Comparison of ENCODE assay signal across 8 cellular contexts in genomic region chr12:53047221-53048032, GRCh38. TPM values are rescaled to one million over a fixed set of nuclear protein-coding genes. Genes with fewer than 3 reads are reported as not detected.
DNase-seq lines count a peak whose midpoint lies in the region; ATAC-seq and TF ChIP-seq lines count a peak whose summit lies in the region.

No MANE protein-coding gene starts in this region.

- peak; percentile 28 for TF ChIP-seq CTCF in GM12864 (IDR thresholded peaks at IDR 0.05; ENCODE audit: low read depth, low read length, missing control alignments)
- no peak for TF ChIP-seq CTCF in HFF-Myc (IDR thresholded peaks at IDR 0.05; ENCODE audit: low read depth, low read length, missing control alignments)
- TF ChIP-seq CTCF in right lobe of liver (IDR thresholded peaks at IDR 0.05), result peak in 2 of 4 donors; percentile 43 to 59

- H3K4me1 Mint-ChIP-seq in activated CD4-positive, alpha-beta T cell treated with anti-CD3 and anti-CD28 coated beads, Interleukin-2, amount 10 ng/mL, durations not matched to agents 24 days and 14 days, result peaks cover 29% of the 10 kb centered on the region

- H3K4me3 Mint-ChIP-seq in activated CD4-positive, alpha-beta T cell treated with anti-CD3 and anti-CD28 coated beads, Interleukin-2, amount 10 ng/mL, durations not matched to agents 24 days and 14 days, result peak overlapping the region; percentile 90

- H3K9me3 ChIP-seq in right lobe of liver, result no peaks in the 10 kb centered on the region

- WGBS in right lobe of liver (ENCODE audit: insufficient coverage, low coverage, low lambda C conversion rate, missing lambda C conversion rate), result 7% methylated on average over 7 of the region's 94 CpGs

- H3K36me3 Mint-ChIP-seq in activated CD4-positive, alpha-beta T cell treated with anti-CD3 and anti-CD28 coated beads, Interleukin-2, amount 10 ng/mL, durations not matched to agents 24 days and 14 days (ENCODE audit: low read depth), result peaks cover 4% of the 10 kb centered on the region

- no peaks in the 10 kb centered on the region for H3K9me3 Mint-ChIP-seq in activated CD4-positive, alpha-beta T cell treated with anti-CD3 and anti-CD28 coated beads, Interleukin-2, amount 10 ng/mL, durations not matched to agents 24 days and 14 days

- peak overlapping the region; percentile 95 to 98 (median 97) for H3K27ac ChIP-seq in right lobe of liver

- H3K27ac Mint-ChIP-seq in activated CD4-positive, alpha-beta T cell treated with anti-CD3 and anti-CD28 coated beads, Interleukin-2, amount 10 ng/mL, durations not matched to agents 24 days and 14 days, result peak overlapping the region; percentile 52

- peaks cover 0 to 44% (median 14%) of the 10 kb centered on the region in 4 donors for H3K4me1 ChIP-seq in right lobe of liver

- intact Hi-C loops in activated CD4-positive, alpha-beta T cell treated with anti-CD3 and anti-CD28 coated beads, Interleukin-2, amount 10 ng/mL, durations not matched to agents 24 days and 14 days (cut with micrococcal nuclease), result loop anchor here (2.0 kb wide), 2 partner anchors 31 to 41 kb away; partner anchors contain the start of genes EIF4B and SPRYD3
- intact Hi-C loops in right lobe of liver (cut with DNase I), result no loop called here

- H3K36me3 ChIP-seq in right lobe of liver, result no peaks in the 10 kb centered on the region

- no peak for DNase-seq in GM12864 (ENCODE audit: low read depth)
- DNase-seq in HFF-Myc (ENCODE audit: extremely low read depth, low read depth), result no peak
- peak; percentile 48 to 77 for DNase-seq in NCI-H1930 (lab: John Stamatoyannopoulos, UW)
- peak; percentile 93 for DNase-seq in activated CD4-positive, alpha-beta T cell treated with anti-CD3 and anti-CD28 coated beads, Interleukin-2, amount 10 ng/mL, durations not matched to agents 24 days and 14 days
- DNase-seq in dedifferentiated amniotic fluid mesenchymal stem cell (ENCODE audit: extremely low spot score), result peak; percentile 69
- DNase-seq in right lobe of liver, result peak; percentile 86 to 92 (median 90)
- DNase-seq in stimulated activated CD4-positive, alpha-beta T cell treated with anti-CD3 and anti-CD28 coated beads, Interleukin-4, amount 100 ng/mL, for 48 hours (ENCODE audit: low read depth in 2 of 2), result peak; percentile 50 to 56
- no peak for DNase-seq in OCI-M2 (lab: John Stamatoyannopoulos, UW; ENCODE audit: unreplicated experiment)

- H3K27me3 Mint-ChIP-seq in activated CD4-positive, alpha-beta T cell treated with anti-CD3 and anti-CD28 coated beads, Interleukin-2, amount 10 ng/mL, durations not matched to agents 24 days and 14 days, result no peaks in the 10 kb centered on the region

- ATAC-seq in right lobe of liver, result peak; percentile 5 to 37 (median 28)

- H3K4me3 ChIP-seq in GM12864 (ENCODE audit: low read depth, low read length), result peak overlapping the region; percentile 74
- peak overlapping the region; percentile 61 for H3K4me3 ChIP-seq in HFF-Myc (replicated peaks; ENCODE audit: low read depth, low read length)
- H3K4me3 ChIP-seq in right lobe of liver, result peak overlapping the region; percentile 48 to 87 (median 74)

- TF ChIP-seq POLR2A in right lobe of liver (IDR thresholded peaks at IDR 0.05), result peak; percentile 70

- no peaks in the 10 kb centered on the region for H3K27me3 ChIP-seq in right lobe of liver

RNA-seq across cellular contexts. Expression of gene TNS2, which starts 2.4 kb away (rescaled TPM):
- total RNA-seq in activated CD4-positive, alpha-beta T cell treated with anti-CD3 and anti-CD28 coated beads, Interleukin-2, amount 10 ng/mL, durations not matched to agents 24 days and 14 days, result 1.8 and 2.3 TPM in 2 replicates
- 100 to 1,000 TPM in 3 of 6 experiments, 10 to 100 TPM in 3; 50.5 to 139 (median 86.9) TPM for total RNA-seq in right lobe of liver

RNA-seq across cellular contexts. Expression of gene SPRYD3, which starts 31.8 kb away (rescaled TPM):
- 35.6 TPM in 2 replicates for total RNA-seq in activated CD4-positive, alpha-beta T cell treated with anti-CD3 and anti-CD28 coated beads, Interleukin-2, amount 10 ng/mL, durations not matched to agents 24 days and 14 days
- total RNA-seq in right lobe of liver, result 10 to 100 TPM; 12.3 to 18.2 (median 14.4) TPM

RNA-seq across cellular contexts. Expression of gene EIF4B, which starts 41.2 kb away (rescaled TPM):
- total RNA-seq in activated CD4-positive, alpha-beta T cell treated with anti-CD3 and anti-CD28 coated beads, Interleukin-2, amount 10 ng/mL, durations not matched to agents 24 days and 14 days, result 500 and 521 TPM in 2 replicates
- 100 to 1,000 TPM; 143 to 270 (median 180) TPM for total RNA-seq in right lobe of liver

RNA-seq across cellular contexts. Expression of gene IGFBP6, which starts 50.0 kb away (rescaled TPM):
- not detected in 2 replicates for total RNA-seq in activated CD4-positive, alpha-beta T cell treated with anti-CD3 and anti-CD28 coated beads, Interleukin-2, amount 10 ng/mL, durations not matched to agents 24 days and 14 days
- 10 to 100 TPM in 2 of 6 experiments, 1 to 10 TPM in 4; 1.7 to 25.4 (median 4.9) TPM for total RNA-seq in right lobe of liver

RNA-seq across cellular contexts. Expression of gene SOAT2, which starts 55.9 kb away (rescaled TPM):
- not detected in 2 replicates for total RNA-seq in activated CD4-positive, alpha-beta T cell treated with anti-CD3 and anti-CD28 coated beads, Interleukin-2, amount 10 ng/mL, durations not matched to agents 24 days and 14 days
- total RNA-seq in right lobe of liver, result 1 to 10 TPM in 3 of 6 experiments, under 1 TPM in 3; 0.62 to 3.4 (median 0.99) TPM

Comparison
In these comparisons a context has a peak if more than half of its experiments do, and no peak if none do; other contexts are left out.
1. DNase-seq: peak in NCI-H1930 (2 of 2), activated CD4-positive, alpha-beta T cell treated with anti-CD3 and anti-CD28 coated beads, Interleukin-2, amount 10 ng/mL, durations not matched to agents 24 days and 14 days (single experiment), dedifferentiated amniotic fluid mesenchymal stem cell (single experiment), right lobe of liver (3 of 3) and stimulated activated CD4-positive, alpha-beta T cell treated with anti-CD3 and anti-CD28 coated beads, Interleukin-4, amount 100 ng/mL, for 48 hours (2 of 2); none in GM12864 (single experiment), HFF-Myc (single experiment) and OCI-M2 (single experiment).
2. RNA of gene TNS2, which starts 2.4 kb away (total RNA-seq): 50.5 to 139 TPM in right lobe of liver; 1.8 to 2.3 TPM in activated CD4-positive, alpha-beta T cell treated with anti-CD3 and anti-CD28 coated beads, Interleukin-2, amount 10 ng/mL, durations not matched to agents 24 days and 14 days; every median in the first group is over 10 times any median in the second.
3. Peak in every context shown above with its lines, with median percentiles within 50 percentile points of each other: H3K4me3 ChIP-seq.